ENCODE assay signal across 7 cellular contexts in genomic region chr15:85380860-85381535, GRCh38. TPM values are rescaled to one million over a fixed set of nuclear protein-coding genes. Genes with fewer than 3 reads are reported as not detected.
DNase-seq lines count a peak whose midpoint lies in the region; ATAC-seq, FAIRE-seq and TF ChIP-seq lines count a peak whose summit lies in the region.

No MANE protein-coding gene starts in this region.

- no peaks in the 10 kb centered on the region for H3K27me3 ChIP-seq in Peyer's patch
- H3K27me3 ChIP-seq in gastrocnemius medialis: no peaks in the 10 kb centered on the region

- TF ChIP-seq CTCF in Peyer's patch (IDR thresholded peaks at IDR 0.05): no peak
- TF ChIP-seq CTCF in gastrocnemius medialis (IDR thresholded peaks at IDR 0.05 in 4 of 5, conservative IDR thresholded peaks at IDR 0.05 in 1 of 5): peak in 1 of 5 experiments; percentile 3
- no peak for TF ChIP-seq CTCF in D721Med (IDR thresholded peaks at IDR 0.05; ENCODE audit: insufficient read depth, missing control alignments)

- H3K9me3 ChIP-seq in Peyer's patch: no peaks in the 10 kb centered on the region
- no peaks in the 10 kb centered on the region for H3K9me3 ChIP-seq in gastrocnemius medialis

- peak in 1 of 2 donors; percentile 14 for TF ChIP-seq POLR2A in Peyer's patch (IDR thresholded peaks at IDR 0.05)
- peak in 1 of 2 donors; percentile 4 for TF ChIP-seq POLR2A in gastrocnemius medialis (IDR thresholded peaks at IDR 0.05)

- in situ Hi-C loops in gastrocnemius medialis (cut with MboI; ENCODE audit: low sequenced_read_pairs in 4 of 4): no loop called here

- intact Hi-C loops in left cardiac atrium (cut with DNase I): loop anchor here in 1 of 2 donors (10.0 kb wide), 2 partner anchors 46 to 94 kb away; no protein-coding TSS in a partner anchor
- intact Hi-C loops in gastrocnemius medialis (cut with DNase I; ENCODE audit: low total_unique reads): loop anchor here (2.0 to 5.0 kb wide), 2 partner anchors 50 to 201 kb away; no protein-coding TSS in a partner anchor

- H3K4me1 ChIP-seq in Peyer's patch (peaks cover 0 to 14% (median 0%) of the 10 kb centered on the region in 4 donors), gastrocnemius medialis (peaks cover 6 to 11% of the 10 kb centered on the region in 2 donors)

- H3K4me3 ChIP-seq in Peyer's patch (peak overlapping the region; percentile 74 to 92 (median 82)), gastrocnemius medialis (peak overlapping the region; percentile 74 to 94 (median 91))

- DNase-seq in Peyer's patch (peak; percentile 51 to 79 (median 75)), left cardiac atrium (peak; percentile 58), gastrocnemius medialis (peak; percentile 7 to 18), D721Med (ENCODE audit: insufficient read length, low spot score) (no peak)
- peak; percentile 65 for DNase-seq in activated naive CD4-positive, alpha-beta T cell treated with Interleukin-2 at 50 U/mL for 16 hours

- peak; percentile 6 for ATAC-seq in GM18517 (IDR thresholded peaks at IDR 0.05; ENCODE audit: unreplicated experiment)
- peak; percentile 38 for ATAC-seq in HG02798 (IDR thresholded peaks at IDR 0.05; ENCODE audit: poor library complexity, unreplicated experiment)
- ATAC-seq in left cardiac atrium: peak; percentile 58 to 78
- ATAC-seq in gastrocnemius medialis: peak; percentile 39 to 41

- H3K27ac ChIP-seq in Peyer's patch (peak overlapping the region; percentile 90 to 94 (median 92)), gastrocnemius medialis (peak overlapping the region; percentile 86 to 94 (median 92))

- FAIRE-seq in D721Med (lab: Jason Lieb, UNC): no peak

- H3K36me3 ChIP-seq in Peyer's patch: no peaks in the 10 kb centered on the region
- H3K36me3 ChIP-seq in gastrocnemius medialis: no peaks in the 10 kb centered on the region

RNA-seq across cellular contexts. Expression of gene AKAP13, which starts 0.6 kb away (rescaled TPM):
- 100 to 1,000 TPM; 166 to 742 (median 242) TPM for total RNA-seq in Peyer's patch
- total RNA-seq in left cardiac atrium: 100 to 1,000 TPM; 217 to 302 TPM
- 100 to 1,000 TPM; 127 to 481 (median 172) TPM for total RNA-seq in gastrocnemius medialis

Comparison
In these comparisons a context has a peak if more than half of its experiments do, and no peak if none do; other contexts are left out.
1. ATAC-seq: peak in every context shown above with its lines; median percentile 68 in left cardiac atrium; 40 in gastrocnemius medialis; 38 in HG02798; 6 in GM18517.